Comparison of ENCODE assay signal across 1 cellular context in genomic region chr17:78971764-78972506, GRCh38.
TF ChIP-seq lines count a peak whose summit lies in the region.

No MANE protein-coding gene starts in this region.

TF ChIP-seq in HepG2, 621 proteins besides CTCF, POLR2A, EP300 and RAD21 (continued from another document):
- TF ChIP-seq ZNF646 (CRISPR knock-in tag; IDR thresholded peaks at IDR 0.05) (0 out of 2 replicates have a peak, but pooled peaks have one; percentile 41), CSRNP1 (CRISPR knock-in tag; IDR thresholded peaks at IDR 0.05) (no peak), CREBL2 (CRISPR knock-in tag; IDR thresholded peaks at IDR 0.05; ENCODE audit: borderline replicate concordance) (peak; percentile 36; the same call in 1 of the 2 replicates)
